ENCODE assay signal across 8 cellular contexts in genomic region chr4:176065365-176066249, GRCh38. TPM values are rescaled to one million over a fixed set of nuclear protein-coding genes. Genes with fewer than 3 reads are reported as not detected.
DNase-seq lines count a peak whose midpoint lies in the region; ATAC-seq and TF ChIP-seq lines count a peak whose summit lies in the region.

WDR17 (plus strand) TSS chr4:176065841; CDS start chr4:176111581, 45,740 bp downstream.

- no peaks in the 10 kb centered on the region for H3K27me3 Mint-ChIP-seq in Caco-2 (ENCODE audit: insufficient read depth, unreplicated experiment)

- peak within 1 kb of the TSS; percentile 76 for H3K27ac Mint-ChIP-seq in Caco-2 (ENCODE audit: unreplicated experiment)

- H3K4me3 ChIP-seq in Caco-2 (ENCODE audit: low read depth, low read length) (peak within 1 kb of the TSS; percentile 43), HUES48 (ENCODE audit: low read depth, low read length) (peak within 1 kb of the TSS; percentile 81), mucosa of rectum (ENCODE audit: low read length in 2 of 2) (peak within 1 kb of the TSS; percentile 62 to 78)

- TF ChIP-seq CTCF in Caco-2 (IDR thresholded peaks at IDR 0.05; ENCODE audit: insufficient read depth in 1 of 2, low read depth in 1 of 2, low read length in 1 of 2, severe bottlenecking in 1 of 2, unreplicated experiment in 1 of 2) = no peak

- H3K4me1 ChIP-seq in Caco-2 (0 out of 2 replicates have a peak, but pooled peaks cover 5% of the 10 kb centered on the region), HUES48 (ENCODE audit: control insufficient read depth, insufficient read depth, low read length) (no peaks in the 10 kb centered on the region; the same call in 1 of the 2 replicates), mucosa of rectum (ENCODE audit: control insufficient read depth in 2 of 2, insufficient read depth in 2 of 2, low read length in 2 of 2) (peaks cover 0 to 4% of the 10 kb centered on the region in 2 donors)

- H3K4me3 Mint-ChIP-seq in Caco-2 (ENCODE audit: unreplicated experiment) = peak within 1 kb of the TSS; percentile 79

- CTCF ChIA-PET in Caco-2 (lab: Charles Lee) = interaction anchor here (1.0 kb wide), 1 partner anchor 275 kb away, joined by 3 read pairs; no protein-coding TSS in a partner anchor

- no peaks in the 10 kb centered on the region for H3K4me1 Mint-ChIP-seq in Caco-2 (ENCODE audit: low read depth, unreplicated experiment)

- no peaks in the 10 kb centered on the region for H3K9me3 Mint-ChIP-seq in Caco-2 (ENCODE audit: unreplicated experiment)

- no peaks in the 10 kb centered on the region for H3K36me3 Mint-ChIP-seq in Caco-2 (ENCODE audit: insufficient read depth, unreplicated experiment)

- TF ChIP-seq POLR2A in erythroblast (IDR thresholded peaks at IDR 0.05; ENCODE audit: low read length) = no peak

- ATAC-seq in GM21447 (IDR thresholded peaks at IDR 0.05; ENCODE audit: unreplicated experiment) = peak; percentile 100

- no peaks in the 10 kb centered on the region for H3K36me3 ChIP-seq in Caco-2 (ENCODE audit: control insufficient read depth, insufficient read depth, low read length)
- no peaks in the 10 kb centered on the region for H3K36me3 ChIP-seq in HUES48 (ENCODE audit: control insufficient read depth, insufficient read depth, low read length)
- no peaks in the 10 kb centered on the region for H3K36me3 ChIP-seq in mucosa of rectum (ENCODE audit: control insufficient read depth in 2 of 2, insufficient read depth in 2 of 2, low read length in 2 of 2)

- H3K9ac ChIP-seq in HUES48 (ENCODE audit: low read depth, low read length) (peak within 1 kb of the TSS; percentile 34), mucosa of rectum (ENCODE audit: low read depth in 1 of 2, low read length in 2 of 2) (no peak within 1 kb of the TSS)

- DNase-seq in Caco-2 = peak; percentile 83 to 89
- peak; percentile 78 for DNase-seq in OCI-M1 (lab: John Stamatoyannopoulos, UW)
- peak; percentile 59 for DNase-seq in activated T-cell treated with anti-CD3 and anti-CD28 coated beads for 4 hours
- peak; percentile 83 for DNase-seq in erythroblast (lab: John Stamatoyannopoulos, UW)
- peak; percentile 7 to 36 for DNase-seq in stimulated activated CD8-positive, alpha-beta memory T cell treated with anti-CD3 and anti-CD28 coated beads, Interleukin-4, amount 100 ng/mL, for 1 hour (ENCODE audit: low read depth in 2 of 2, low spot score in 1 of 2)

- no TSS peak for BruUV-seq in Caco-2 (replicated peaks; lab: Mats Ljungman, UMichigan)

- H3K27me3 ChIP-seq in Caco-2 (replicated peaks; ENCODE audit: control insufficient read depth, insufficient read depth, low read length) = no peaks in the 10 kb centered on the region
- H3K27me3 ChIP-seq in HUES48 (ENCODE audit: control insufficient read depth, insufficient read depth, low read length) = no peaks in the 10 kb centered on the region
- H3K27me3 ChIP-seq in mucosa of rectum (ENCODE audit: control insufficient read depth in 2 of 2, insufficient read depth in 2 of 2, low read length in 2 of 2) = no peaks in the 10 kb centered on the region

- H3K27ac ChIP-seq in HUES48 (ENCODE audit: low read depth, low read length) (peak within 1 kb of the TSS; percentile 18), mucosa of rectum (ENCODE audit: low read depth in 2 of 2, low read length in 2 of 2) (no peak within 1 kb of the TSS)

- no peaks in the 10 kb centered on the region for H3K9me3 ChIP-seq in Caco-2
- H3K9me3 ChIP-seq in HUES48 (ENCODE audit: control insufficient read depth, insufficient read depth, low read length) = no peaks in the 10 kb centered on the region
- H3K9me3 ChIP-seq in mucosa of rectum (ENCODE audit: control insufficient read depth in 2 of 2, low read length in 2 of 2) = no peaks in the 10 kb centered on the region

- intact Hi-C loops in Caco-2 (cut with micrococcal nuclease; ENCODE audit: unreplicated experiment) = no loop called here

- POLR2A ChIA-PET in Caco-2 (lab: Charles Lee) = no interaction called here

RNA-seq across cellular contexts. Expression of gene WDR17, which starts in this region (rescaled TPM):
- 0.16 and 0.52 TPM in 2 replicates for total RNA-seq in Caco-2 (2022)

Comparison
In these comparisons a context has a peak if more than half of its experiments do, and no peak if none do; other contexts are left out.
1. Peak in DNase-seq and H3K4me3 ChIP-seq in Caco-2; RNA of the gene not detected or under 1 TPM.
2. DNase-seq: peak in every context shown above with its lines; median percentile 86 in Caco-2; 83 in erythroblast; 78 in OCI-M1; 59 in activated T-cell treated with anti-CD3 and anti-CD28 coated beads for 4 hours; 22 in stimulated activated CD8-positive, alpha-beta memory T cell treated with anti-CD3 and anti-CD28 coated beads, Interleukin-4, amount 100 ng/mL, for 1 hour.